ENCODE assay signal across 1 cellular context in the genomic region with DNA sequence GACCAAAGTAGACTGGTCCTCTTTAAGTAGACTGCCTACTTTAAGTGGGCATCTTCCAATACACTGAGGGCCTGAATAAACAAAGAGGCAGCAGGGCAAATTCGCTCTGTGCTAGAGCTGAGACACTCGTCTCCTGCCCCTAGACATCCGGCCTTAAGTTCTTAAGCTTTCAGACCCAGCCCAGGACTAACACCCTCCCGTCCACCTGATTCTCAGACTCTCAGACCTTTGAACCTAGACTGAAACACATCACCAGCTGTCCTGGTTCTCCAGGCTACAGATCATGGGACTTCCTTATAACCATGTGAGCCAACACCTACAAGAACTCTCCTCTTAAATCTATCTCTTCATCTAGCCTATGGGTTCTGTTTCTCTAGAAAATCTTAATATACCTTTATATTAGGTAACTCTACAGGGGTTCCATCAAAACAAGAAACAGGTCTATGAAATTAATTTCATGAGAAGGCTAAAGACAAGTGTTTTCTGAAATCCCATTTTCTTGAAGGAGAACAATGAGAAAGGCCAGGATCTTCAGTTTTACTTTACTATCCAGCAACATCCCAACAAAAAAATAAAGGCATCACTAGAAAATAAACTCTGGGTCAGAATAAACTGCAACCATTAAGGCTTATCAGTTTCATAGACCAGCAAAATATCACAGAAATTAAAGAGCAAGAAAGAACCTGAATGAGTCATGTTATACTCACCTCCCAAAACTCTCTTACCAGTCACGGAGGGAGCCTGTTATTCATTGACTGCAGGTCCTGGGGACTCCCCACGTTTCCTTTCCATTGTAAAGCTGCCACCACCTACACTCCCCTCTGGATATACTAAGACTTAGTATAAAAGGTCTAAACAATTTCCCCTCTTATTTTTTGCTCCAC.
TF ChIP-seq lines count a peak whose summit lies in the region.

No MANE protein-coding gene starts in this region.

TF ChIP-seq in H1, 55 proteins besides CTCF, POLR2A, EP300 and RAD21 (continued from another document):
- TF ChIP-seq RNF2 (IDR thresholded peaks at IDR 0.05; ENCODE audit: borderline replicate concordance, low read depth, low read length, missing control alignments, poor library complexity, severe bottlenecking) (no peak), RXRA (IDR thresholded peaks at IDR 0.05; ENCODE audit: insufficient read depth, low read depth, low read length) (no peak)
TF ChIP-seq in H1: peak in this region for 0.
